ENCODE assay signal across 10 cellular contexts in the genomic region with DNA sequence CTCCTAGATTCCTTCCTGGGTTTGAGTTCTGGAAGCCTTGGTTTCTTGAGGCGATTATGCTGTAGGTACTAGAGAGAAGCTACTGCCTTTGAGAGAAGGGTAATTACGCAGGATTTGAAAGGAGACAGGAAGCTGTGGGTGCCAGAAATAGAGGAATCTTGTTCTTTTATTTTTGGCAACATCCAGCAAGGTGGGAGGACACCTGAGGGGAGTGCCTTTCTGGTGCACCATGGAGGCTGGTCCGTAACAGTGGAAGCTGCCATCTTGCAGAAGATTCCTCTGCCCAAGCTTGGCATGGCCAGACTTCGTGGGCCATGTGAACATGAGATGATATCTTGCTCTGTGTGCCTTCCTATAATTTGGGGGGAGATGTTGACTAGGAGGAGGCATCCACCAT.
DNase-seq lines count a peak whose midpoint lies in the region; ATAC-seq and TF ChIP-seq lines count a peak whose summit lies in the region.
"Had no signal": no experiment of that assay in that cellular context is flagged by ENCODE, and none has a peak within 500 bp of the region (broad histone marks: within the 10 kb centered on the region; RNA-seq: fewer than 3 reads in every experiment).

No MANE protein-coding gene starts in this region.

- H3K27me3 ChIP-seq in CD4-positive, alpha-beta T cell (ENCODE audit: control insufficient read depth, insufficient read depth, low read length) = no peaks in the 10 kb centered on the region
- no peaks in the 10 kb centered on the region for H3K27me3 ChIP-seq in neuronal stem cell (ENCODE audit: control insufficient read depth in 3 of 3, insufficient read depth in 3 of 3, low read depth in 1 of 3, low read length in 3 of 3)

- H4K8ac ChIP-seq in neuronal stem cell (ENCODE audit: low read depth, low read length) = no peak overlapping the region

- no peak overlapping the region for H2BK5ac ChIP-seq in neuronal stem cell (ENCODE audit: low read length)

- peaks cover 29% of the 10 kb centered on the region for H3K4me1 Mint-ChIP-seq in CD4-positive, alpha-beta T cell (ENCODE audit: low read depth)
- H3K4me1 Mint-ChIP-seq in IgD-negative memory B cell = peaks cover 27 to 39% (median 36%) of the 10 kb centered on the region in 3 donors
- peaks cover 47% of the 10 kb centered on the region for H3K4me1 Mint-ChIP-seq in activated naive CD8-positive, alpha-beta T cell treated with anti-CD3 and anti-CD28 coated beads, Interleukin-2, amount 10 ng/mL, durations not matched to agents 7 days and 5 days
- H3K4me1 Mint-ChIP-seq in nephron progenitor cell = peaks cover 58% of the 10 kb centered on the region

- H3K18ac ChIP-seq in neuronal stem cell (ENCODE audit: low read length) = no peak overlapping the region

- H3K9me3 ChIP-seq in CD4-positive, alpha-beta T cell (ENCODE audit: control insufficient read depth, low read length) = no peaks in the 10 kb centered on the region
- H3K9me3 ChIP-seq in neuronal stem cell (replicated peaks in 1 of 2; ENCODE audit: control insufficient read depth in 2 of 2, insufficient read depth in 1 of 2, low read depth in 1 of 2, low read length in 2 of 2) = peaks cover 0 to 3% of the 10 kb centered on the region in 2 donors

- H2BK12ac ChIP-seq in neuronal stem cell (ENCODE audit: low read length) = no peak overlapping the region

- H3K9ac ChIP-seq in neuronal stem cell (ENCODE audit: low read depth, low read length, poor library complexity) = no peak overlapping the region

- no peak overlapping the region for H3K4me3 ChIP-seq in neuronal stem cell (ENCODE audit: low read length in 2 of 2)

- H4K91ac ChIP-seq in neuronal stem cell (ENCODE audit: low read depth, low read length, poor library complexity) = no peak overlapping the region

- no peak overlapping the region for H3K23ac ChIP-seq in neuronal stem cell (ENCODE audit: low read depth, low read length, poor library complexity)

- no peak for DNase-seq in CD4-positive, alpha-beta T cell
- DNase-seq in activated naive CD8-positive, alpha-beta T cell treated with anti-CD3 and anti-CD28 coated beads, Interleukin-2, amount 10 ng/mL, durations not matched to agents 7 days and 5 days = no peak
- DNase-seq in neuronal stem cell (ENCODE audit: low spot score) = no peak
- no peak for DNase-seq in nephron progenitor cell
- DNase-seq in GDM1 (lab: John Stamatoyannopoulos, UW) = no peak
- no peak for DNase-seq in SIG-M5 (lab: John Stamatoyannopoulos, UW)
- DNase-seq: islet precursor cell, NCI-H2107 had no signal

- H3K27ac ChIP-seq in CD4-positive, alpha-beta T cell (ENCODE audit: low read depth, low read length) = peak overlapping the region; percentile 17
- H3K27ac ChIP-seq in neuronal stem cell (replicated peaks; ENCODE audit: low read length) = no peak overlapping the region

- POLR2A ChIA-PET in CD4-positive, alpha-beta T cell (lab: Charles Lee) = interaction anchor here (0.6 to 1.6 kb wide), 7 partner anchors 9 to 249 kb away, joined by 3 to 17 read pairs (median 4); partner anchors contain the start of gene PFKFB3
- POLR2A ChIA-PET in activated naive CD8-positive, alpha-beta T cell treated with anti-CD3 and anti-CD28 coated beads, Interleukin-2, amount 10 ng/mL, durations not matched to agents 7 days and 5 days (lab: Charles Lee) = interaction anchor here (0.6 to 1.3 kb wide), 4 partner anchors 18 to 81 kb away, joined by 3 to 4 read pairs (median 4); no protein-coding TSS in a partner anchor

- H3K36me3 ChIP-seq in neuronal stem cell (replicated peaks in 1 of 2; ENCODE audit: control insufficient read depth in 2 of 2, insufficient read depth in 2 of 2, low read length in 2 of 2) = no peaks in the 10 kb centered on the region

- WGBS in neuronal stem cell (ENCODE audit: extremely low coverage in 2 of 2, insufficient read length in 2 of 2, insufficient replicate concordance in 1 of 2), 2 donors = no CpG with 5 or more reads among the region's 4 CpGs

- no peak overlapping the region for H2AK5ac ChIP-seq in neuronal stem cell (ENCODE audit: low read depth, low read length)

- intact Hi-C loops in CD4-positive, alpha-beta T cell (cut with DNase I, micrococcal nuclease) = loop anchor here in 1 of 2 experiments (1.0 to 2.0 kb wide), 2 partner anchors 48 to 98 kb away; partner anchors contain the start of gene PFKFB3

- no peak overlapping the region for H3K4me3 Mint-ChIP-seq in CD4-positive, alpha-beta T cell
- peak overlapping the region; percentile 6 to 90 (median 76) for H3K4me3 Mint-ChIP-seq in IgD-negative memory B cell
- peak overlapping the region; percentile 71 for H3K4me3 Mint-ChIP-seq in activated naive CD8-positive, alpha-beta T cell treated with anti-CD3 and anti-CD28 coated beads, Interleukin-2, amount 10 ng/mL, durations not matched to agents 7 days and 5 days
- H3K4me3 Mint-ChIP-seq in nephron progenitor cell = no peak overlapping the region

- H3K27ac Mint-ChIP-seq in CD4-positive, alpha-beta T cell = peak overlapping the region; percentile 75
- H3K27ac Mint-ChIP-seq in IgD-negative memory B cell (peak overlapping the region; percentile 28 to 97 (median 93)), nephron progenitor cell (no peak overlapping the region)
- H3K27ac Mint-ChIP-seq in activated naive CD8-positive, alpha-beta T cell treated with anti-CD3 and anti-CD28 coated beads, Interleukin-2, amount 10 ng/mL, durations not matched to agents 7 days and 5 days = peak overlapping the region; percentile 89

- no peak overlapping the region for H3K4ac ChIP-seq in neuronal stem cell (ENCODE audit: low read length)

- no peak overlapping the region for H3K4me2 ChIP-seq in neuronal stem cell (ENCODE audit: insufficient read depth, low read length, poor library complexity, severe bottlenecking)

- H2BK120ac ChIP-seq in neuronal stem cell (ENCODE audit: low read depth, low read length) = no peak overlapping the region

- H3K14ac ChIP-seq in neuronal stem cell (ENCODE audit: low read length) = peak overlapping the region; percentile 23

- H2AFZ ChIP-seq in neuronal stem cell (ENCODE audit: low read length) = peak overlapping the region; percentile 26

- CTCF ChIA-PET in CD4-positive, alpha-beta T cell (lab: Charles Lee) = interaction anchor here (0.9 to 2.2 kb wide), 3 partner anchors 26 to 101 kb away, joined by 3 to 19 read pairs (median 5); partner anchors contain the start of gene PFKFB3

- H3K9me3 Mint-ChIP-seq in CD4-positive, alpha-beta T cell = no peaks in the 10 kb centered on the region
- H3K9me3 Mint-ChIP-seq in IgD-negative memory B cell = no peaks in the 10 kb centered on the region
- H3K9me3 Mint-ChIP-seq in activated naive CD8-positive, alpha-beta T cell treated with anti-CD3 and anti-CD28 coated beads, Interleukin-2, amount 10 ng/mL, durations not matched to agents 7 days and 5 days = peaks cover 3% of the 10 kb centered on the region
- peaks cover 2% of the 10 kb centered on the region for H3K9me3 Mint-ChIP-seq in nephron progenitor cell

- no peaks in the 10 kb centered on the region for H3K36me3 Mint-ChIP-seq in CD4-positive, alpha-beta T cell (ENCODE audit: low read depth)
- H3K36me3 Mint-ChIP-seq in IgD-negative memory B cell = peaks cover 2% of the 10 kb centered on the region
- H3K36me3 Mint-ChIP-seq in activated naive CD8-positive, alpha-beta T cell treated with anti-CD3 and anti-CD28 coated beads, Interleukin-2, amount 10 ng/mL, durations not matched to agents 7 days and 5 days = peaks cover 33% of the 10 kb centered on the region
- H3K36me3 Mint-ChIP-seq in nephron progenitor cell (ENCODE audit: low read depth) = peaks cover 8% of the 10 kb centered on the region

- ATAC-seq in CD4-positive, alpha-beta T cell (ENCODE audit: poor library complexity) = peak; percentile 3
- ATAC-seq in activated naive CD8-positive, alpha-beta T cell treated with anti-CD3 and anti-CD28 coated beads, Interleukin-2, amount 10 ng/mL, durations not matched to agents 7 days and 5 days (ENCODE audit: low read depth) = no peak
- ATAC-seq in GM21381 (IDR thresholded peaks at IDR 0.05; ENCODE audit: unreplicated experiment) = no peak

- no peaks in the 10 kb centered on the region for H3K27me3 Mint-ChIP-seq in CD4-positive, alpha-beta T cell
- H3K27me3 Mint-ChIP-seq in IgD-negative memory B cell = no peaks in the 10 kb centered on the region
- no peaks in the 10 kb centered on the region for H3K27me3 Mint-ChIP-seq in activated naive CD8-positive, alpha-beta T cell treated with anti-CD3 and anti-CD28 coated beads, Interleukin-2, amount 10 ng/mL, durations not matched to agents 7 days and 5 days
- H3K27me3 Mint-ChIP-seq in nephron progenitor cell (ENCODE audit: low read depth, poor library complexity) = no peaks in the 10 kb centered on the region

- no peak for TF ChIP-seq CTCF in CD4-positive, alpha-beta T cell (IDR thresholded peaks at IDR 0.05)
- TF ChIP-seq CTCF in nephron progenitor cell (IDR thresholded peaks at IDR 0.05) = no peak

- no peak overlapping the region for H2BK15ac ChIP-seq in neuronal stem cell (ENCODE audit: low read length)

- no peaks in the 10 kb centered on the region for H3K79me1 ChIP-seq in neuronal stem cell (ENCODE audit: low read depth, low read length)

- peaks cover 12 to 20% of the 10 kb centered on the region in 2 donors for H3K4me1 ChIP-seq in neuronal stem cell (ENCODE audit: control insufficient read depth in 2 of 2, insufficient read depth in 1 of 2, low read depth in 1 of 2, low read length in 2 of 2)

Comparison
In these comparisons a context has a peak if more than half of its experiments do, and no peak if none do; other contexts are left out.
1. H3K4me3 Mint-ChIP-seq: peak in IgD-negative memory B cell (4 of 4) and activated naive CD8-positive, alpha-beta T cell treated with anti-CD3 and anti-CD28 coated beads, Interleukin-2, amount 10 ng/mL, durations not matched to agents 7 days and 5 days (single experiment); none in CD4-positive, alpha-beta T cell (single experiment) and nephron progenitor cell (single experiment).